In the genomic region with DNA sequence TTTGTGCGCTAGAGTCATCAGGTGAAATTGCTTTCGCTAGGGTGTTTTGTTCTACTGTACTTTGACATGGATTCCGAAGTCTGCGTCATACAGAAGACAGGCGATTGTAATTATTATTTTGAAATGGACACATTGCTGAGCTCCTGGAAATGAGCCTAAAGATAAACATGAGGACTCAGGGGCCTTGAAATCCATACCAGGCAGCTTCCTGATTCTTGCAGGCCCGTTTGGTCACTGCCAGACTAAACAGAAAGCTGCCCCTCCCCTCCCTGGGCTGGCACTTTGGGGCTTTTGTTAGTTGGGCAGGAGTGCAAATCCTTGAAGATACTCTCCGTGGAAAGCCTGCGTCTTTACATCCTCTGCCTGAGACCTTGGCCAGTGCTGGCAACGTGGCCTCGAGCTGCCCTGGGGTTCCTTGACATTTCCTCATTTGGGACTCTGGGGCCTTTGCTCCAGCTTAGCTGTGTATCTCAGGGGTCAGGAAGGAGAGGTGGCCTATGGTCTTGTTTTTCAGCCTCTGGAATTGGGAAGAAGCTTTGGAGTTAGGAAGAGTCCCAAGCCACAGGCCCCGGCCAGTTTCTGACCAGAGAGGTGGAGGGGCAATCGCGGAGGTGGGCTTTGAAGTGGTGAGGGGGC, we compare ENCODE assay signal across 15 cellular contexts. TPM values are rescaled to one million over a fixed set of nuclear protein-coding genes. Genes with fewer than 3 reads are reported as not detected.
DNase-seq lines count a peak whose midpoint lies in the region; ATAC-seq, FAIRE-seq and TF ChIP-seq lines count a peak whose summit lies in the region.
"Had no signal": no experiment of that assay in that cellular context is flagged by ENCODE, and none has a peak within 500 bp of the region (broad histone marks: within the 10 kb centered on the region; RNA-seq: fewer than 3 reads in every experiment).

No MANE protein-coding gene starts in this region.

- ATAC-seq in HG03432 (IDR thresholded peaks at IDR 0.05; ENCODE audit: unreplicated experiment), result no peak
- no peak for ATAC-seq in GM19455 (IDR thresholded peaks at IDR 0.05; ENCODE audit: unreplicated experiment)

- FAIRE-seq in endothelial cell of umbilical vein (lab: Jason Lieb, UNC), result peak; percentile 73
- FAIRE-seq: pancreas had no signal

- no peak overlapping the region for H3K4me3 ChIP-seq in endothelial cell of umbilical vein (replicated peaks in 1 of 3; ENCODE audit: insufficient read depth in 1 of 3, low read depth in 1 of 3, low read length in 3 of 3)
- H3K4me3 ChIP-seq in osteoblast (ENCODE audit: insufficient read depth, low read length), result no peak overlapping the region
- H3K4me3 ChIP-seq in colonic mucosa, result no peak overlapping the region
- H3K4me3 ChIP-seq: pancreas had no signal

- no peak overlapping the region for H3K9ac ChIP-seq in endothelial cell of umbilical vein (replicated peaks; ENCODE audit: extremely low read depth, insufficient read depth, low read length)
- no peak overlapping the region for H3K9ac ChIP-seq in colonic mucosa (ENCODE audit: low read depth in 2 of 2, low read length in 2 of 2)

- no peaks in the 10 kb centered on the region for H3K36me3 ChIP-seq in endothelial cell of umbilical vein (ENCODE audit: control insufficient read depth in 2 of 2, extremely low read depth in 1 of 2, insufficient read depth in 2 of 2, low read length in 2 of 2)
- H3K36me3 ChIP-seq in osteoblast (ENCODE audit: insufficient read depth, low read length), result no peaks in the 10 kb centered on the region
- H3K36me3 ChIP-seq in colonic mucosa, result no peaks in the 10 kb centered on the region
- H3K36me3 ChIP-seq: pancreas had no signal

- no peak for TF ChIP-seq POLR2A in endothelial cell of umbilical vein (IDR thresholded peaks at IDR 0.05; ENCODE audit: low read depth, low read length)

- no peak overlapping the region for H3K27ac ChIP-seq in endothelial cell of umbilical vein (ENCODE audit: insufficient read depth, low read depth, low read length)
- H3K27ac ChIP-seq in osteoblast (ENCODE audit: low read depth, low read length), result peak overlapping the region; percentile 34
- no peak overlapping the region for H3K27ac ChIP-seq in colonic mucosa
- H3K27ac ChIP-seq: C4-2B, pancreas had no signal

- dilution Hi-C loops in endothelial cell of umbilical vein (cut with MboI; ENCODE audit: extremely low pct_ligation_motif_present, low sequenced_read_pairs), result no loop called here

- peak overlapping the region; percentile 25 for H2AFZ ChIP-seq in endothelial cell of umbilical vein (ENCODE audit: low read depth, low read length)
- H2AFZ ChIP-seq in osteoblast (ENCODE audit: low read length), result peak overlapping the region; percentile 54

- H3K27me3 ChIP-seq in endothelial cell of umbilical vein (ENCODE audit: control insufficient read depth in 2 of 2, insufficient read depth in 2 of 2, low read length in 2 of 2) (peaks cover 0 to 2% of the 10 kb centered on the region in 2 experiments), osteoblast (ENCODE audit: insufficient read depth, low read length) (no peaks in the 10 kb centered on the region), colonic mucosa (no peaks in the 10 kb centered on the region)
- H3K27me3 ChIP-seq: pancreas had no signal

- POLR2A ChIA-PET in endothelial cell of umbilical vein (lab: Charles Lee), result no interaction called here

- intact Hi-C loops in endothelial cell of umbilical vein (cut with micrococcal nuclease) (no loop called here), colonic mucosa (cut with DNase I) (no loop called here)

- no peaks in the 10 kb centered on the region for H3K9me1 ChIP-seq in endothelial cell of umbilical vein (replicated peaks; ENCODE audit: control insufficient read depth, extremely low read depth, insufficient read depth, low read length)

- H3K4me1 ChIP-seq in endothelial cell of umbilical vein (ENCODE audit: control insufficient read depth, extremely low read depth, insufficient read depth, low read length), result peaks cover 10% of the 10 kb centered on the region
- H3K4me1 ChIP-seq in osteoblast (ENCODE audit: insufficient read depth, low read length), result peaks cover 29% of the 10 kb centered on the region
- no peaks in the 10 kb centered on the region for H3K4me1 ChIP-seq in colonic mucosa
- H3K4me1 ChIP-seq: pancreas had no signal

- peak; percentile 80 for DNase-seq in AG09319 (ENCODE audit: extremely low read depth, low read depth)
- DNase-seq in NCI-H146 treated with DMSO at 0.1 percent for 48 hours (lab: John Stamatoyannopoulos, UW; ENCODE audit: unreplicated experiment), result peak; percentile 4
- peak; percentile 48 for DNase-seq in endothelial cell of umbilical vein (ENCODE audit: low read depth, low spot score)
- peak; percentile 88 for DNase-seq in osteoblast (ENCODE audit: insufficient read length, low spot score, missing footprints)
- DNase-seq in stimulated activated CD4-positive, alpha-beta T cell treated with anti-CD3 and anti-CD28 coated beads, Interleukin-12 subunit alpha, Interleukin-12 subunit beta, amount 100 ng/mL, for 4 hours, result no peak
- DNase-seq in colonic mucosa, result no peak
- DNase-seq: activated CD4-positive, alpha-beta T cell treated with anti-CD3 and anti-CD28 coated beads for 4 hours; GOT3; NCI-H446 treated with DMSO at 0.1 percent for 48 hours; pancreas; T-helper 2 cell had no signal

- CTCF ChIA-PET in endothelial cell of umbilical vein (lab: Charles Lee), result interaction anchor here (1.0 to 5.0 kb wide), 3 partner anchors 11 to 413 kb away, joined by 3 to 64 read pairs (median 22); no protein-coding TSS in a partner anchor

- H3K9me3 ChIP-seq in endothelial cell of umbilical vein (replicated peaks; ENCODE audit: control insufficient read depth, insufficient read depth, low read length), result no peaks in the 10 kb centered on the region
- H3K9me3 ChIP-seq in osteoblast (ENCODE audit: low read depth, low read length), result no peaks in the 10 kb centered on the region
- no peaks in the 10 kb centered on the region for H3K9me3 ChIP-seq in colonic mucosa
- H3K9me3 ChIP-seq: pancreas had no signal

- no peaks in the 10 kb centered on the region for H4K20me1 ChIP-seq in endothelial cell of umbilical vein (replicated peaks; ENCODE audit: control insufficient read depth, extremely low read depth, insufficient read depth, low read length)
- no peaks in the 10 kb centered on the region for H4K20me1 ChIP-seq in osteoblast (ENCODE audit: insufficient read depth, low read length)

- no TSS peak for BruUV-seq in endothelial cell of umbilical vein (replicated peaks; lab: Mats Ljungman, UMichigan)

- H3K4me2 ChIP-seq in endothelial cell of umbilical vein (ENCODE audit: insufficient read depth, low read length) (peak overlapping the region; percentile 33), osteoblast (ENCODE audit: insufficient read depth, low read length) (peak overlapping the region; percentile 11)

- H3K79me2 ChIP-seq in endothelial cell of umbilical vein (ENCODE audit: control insufficient read depth, insufficient read depth, low read length) (no peaks in the 10 kb centered on the region), osteoblast (ENCODE audit: insufficient read depth, low read length) (no peaks in the 10 kb centered on the region)

- no peak for TF ChIP-seq CTCF in AG09319 (IDR thresholded peaks at IDR 0.05; ENCODE audit: low read depth, low read length)
- no peak for TF ChIP-seq CTCF in endothelial cell of umbilical vein (IDR thresholded peaks at IDR 0.05; ENCODE audit: extremely low read depth in 1 of 2, insufficient read depth in 1 of 2, low read depth in 1 of 2, low read length in 2 of 2)
- no peak for TF ChIP-seq CTCF in osteoblast (IDR thresholded peaks at IDR 0.05; ENCODE audit: extremely low read depth, low read depth, low read length)
- no peak for TF ChIP-seq CTCF in colonic mucosa (IDR thresholded peaks at IDR 0.05)

TF ChIP-seq in endothelial cell of umbilical vein, 7 proteins besides CTCF, POLR2A, EP300 and RAD21:
- TF ChIP-seq, protein P1, sequence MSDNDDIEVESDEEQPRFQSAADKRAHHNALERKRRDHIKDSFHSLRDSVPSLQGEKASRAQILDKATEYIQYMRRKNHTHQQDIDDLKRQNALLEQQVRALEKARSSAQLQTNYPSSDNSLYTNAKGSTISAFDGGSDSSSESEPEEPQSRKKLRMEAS (IDR thresholded peaks at IDR 0.05; ENCODE audit: insufficient read depth, insufficient read length), result no peak
- TF ChIP-seq POLR2AphosphoS5 (IDR thresholded peaks at IDR 0.05; ENCODE audit: insufficient read depth, low read depth, low read length) (no peak), MYC (IDR thresholded peaks at IDR 0.05; ENCODE audit: low read depth, low read length) (no peak), EZH2 (IDR thresholded peaks at IDR 0.05; ENCODE audit: borderline replicate concordance, low read depth, low read length, severe bottlenecking) (no peak), JUN (IDR thresholded peaks at IDR 0.05; ENCODE audit: borderline replicate concordance, insufficient read depth, insufficient read length, low read depth) (no peak), FOS (IDR thresholded peaks at IDR 0.05; ENCODE audit: borderline replicate concordance, insufficient read depth, low read length) (no peak), GATA2 (IDR thresholded peaks at IDR 0.05; ENCODE audit: insufficient read depth, insufficient read length, low read depth, low read length) (no peak)

RNA-seq across cellular contexts. Expression of gene KCNE2, which starts 26.9 kb away (rescaled TPM):
- total RNA-seq in endothelial cell of umbilical vein (not detected in 2 replicates), osteoblast (not detected in 2 replicates), colonic mucosa (1 to 10 TPM in 1 of 2 donors, under 1 TPM in 1; 0.24 to 1.1 TPM)
- not detected in 2 replicates for polyA plus RNA-seq in endothelial cell of umbilical vein
- not detected in 2 replicates for polyA plus RNA-seq in endothelial cell of umbilical vein (2011; cell fraction: cytosol; rRNA removed)
- not detected in 2 replicates for polyA plus RNA-seq in endothelial cell of umbilical vein (2011; cell fraction: nucleus; rRNA removed)
- polyA plus RNA-seq in endothelial cell of umbilical vein (2012), result not detected in 2 replicates
- not detected in 2 replicates for polyA minus RNA-seq in endothelial cell of umbilical vein
- polyA minus RNA-seq in endothelial cell of umbilical vein (2011; cell fraction: cytosol; rRNA and poly(A)+ RNA removed), result not detected
- polyA minus RNA-seq in endothelial cell of umbilical vein (2011; cell fraction: nucleus; rRNA and poly(A)+ RNA removed), result not detected in 2 replicates
- total RNA-seq: mononuclear cell, pancreas had no signal
- polyA plus RNA-seq: pancreas had no signal

RNA-seq across cellular contexts. Expression of gene SMIM11, which starts 38.4 kb away (rescaled TPM):
- 1.5 and 2.9 TPM in 2 replicates for total RNA-seq in endothelial cell of umbilical vein
- 1.4 and 2.9 TPM in 2 replicates for polyA plus RNA-seq in endothelial cell of umbilical vein
- 3.6 and 7.7 TPM in 2 replicates for polyA plus RNA-seq in endothelial cell of umbilical vein (2011; cell fraction: cytosol; rRNA removed)
- 3.0 and 3.4 TPM in 2 replicates for polyA plus RNA-seq in endothelial cell of umbilical vein (2011; cell fraction: nucleus; rRNA removed)
- 0.75 and 22.1 TPM in 2 replicates for polyA plus RNA-seq in endothelial cell of umbilical vein (2012)
- 2.2 and 6.0 TPM in 2 replicates for polyA minus RNA-seq in endothelial cell of umbilical vein
- not detected for polyA minus RNA-seq in endothelial cell of umbilical vein (2011; cell fraction: cytosol; rRNA and poly(A)+ RNA removed)
- 1.3 and 2.8 TPM in 2 replicates for polyA minus RNA-seq in endothelial cell of umbilical vein (2011; cell fraction: nucleus; rRNA and poly(A)+ RNA removed)
- 8.0 and 18.5 TPM in 2 replicates for total RNA-seq in osteoblast
- total RNA-seq in colonic mucosa, result 1 to 10 TPM; 3.0 to 9.8 TPM

Comparison
In these comparisons a context has a peak if more than half of its experiments do, and no peak if none do; other contexts are left out.
1. DNase-seq: peak in AG09319 (single experiment), NCI-H146 treated with DMSO at 0.1 percent for 48 hours (single experiment), endothelial cell of umbilical vein (single experiment) and osteoblast (single experiment); none in stimulated activated CD4-positive, alpha-beta T cell treated with anti-CD3 and anti-CD28 coated beads, Interleukin-12 subunit alpha, Interleukin-12 subunit beta, amount 100 ng/mL, for 4 hours (single experiment) and colonic mucosa (single experiment).